ENCODE assay signal across 28 cellular contexts in genomic region chr2:178730049-178730448, GRCh38.
"Had no signal": no experiment of that assay in that cellular context is flagged by ENCODE, and none has a peak within 500 bp of the region (broad histone marks: within the 10 kb centered on the region; RNA-seq: fewer than 3 reads in every experiment).

No MANE protein-coding gene starts in this region.

- DNase-seq: activated B cell treated with CpG ODN at 0.5 μM for 24 hours; activated CD4-positive, alpha-beta T cell treated with anti-CD3 and anti-CD28 coated beads for 48 hours; activated CD4-positive, alpha-beta T cell treated with anti-CD3 and anti-CD28 coated beads, Interleukin-2, amount 50 U/mL, for 1 hour; activated CD4-positive, alpha-beta T cell treated with anti-CD3 and anti-CD28 coated beads, Interleukin-2, amount 50 U/mL, for 48 hours; activated CD8-positive, alpha-beta memory T cell treated with anti-CD3 and anti-CD28 coated beads, Interleukin-2, amount 50 U/mL, for 48 hours; activated CD8-positive, alpha-beta T cell treated with anti-CD3 and anti-CD28 coated beads, Interleukin-2, amount 10 ng/mL, durations not matched to agents 7 days and 5 days; activated gamma-delta T cell; activated naive CD4-positive, alpha-beta T cell; activated naive CD4-positive, alpha-beta T cell treated with anti-CD3 and anti-CD28 coated beads, Interleukin-2, amount 10 ng/mL, durations not matched to agents 7 days and 5 days; activated naive CD8-positive, alpha-beta T cell treated with anti-CD3 and anti-CD28 coated beads, Interleukin-2, amount 10 ng/mL, durations not matched to agents 7 days and 5 days; activated T-cell treated with anti-CD3 and anti-CD28 coated beads for 4 hours; activated T-cell treated with anti-CD3 and anti-CD28 coated beads, Interleukin-2, amount 50 U/mL, for 24 hours; activated T-cell treated with anti-CD3 and anti-CD28 coated beads, Interleukin-2, amount 50 U/mL, for 72 hours; brain microvascular endothelial cell; central memory CD4-positive, alpha-beta T cell; cerebellar nuclear complex; colonic mucosa; effector CD8-positive, alpha-beta T cell; esophagus squamous epithelium; foreskin melanocyte; head of caudate nucleus; T-helper 1 cell; T-helper 17 cell; T1000; WERI-Rb-1 had no signal

- H3K4me1 ChIP-seq: colonic mucosa, esophagus squamous epithelium had no signal

- ATAC-seq: activated CD4-positive, CD25-positive, alpha-beta regulatory T cell treated with anti-CD3 and anti-CD28 coated beads, Interleukin-2, amount 50 U/mL, for 24 hours; activated CD8-positive, alpha-beta T cell treated with anti-CD3 and anti-CD28 coated beads, Interleukin-2, amount 10 ng/mL, durations not matched to agents 7 days and 5 days; activated naive CD4-positive, alpha-beta T cell treated with anti-CD3 and anti-CD28 coated beads, Interleukin-2, amount 50 U/mL, for 72 hours; activated T-cell treated with anti-CD3 and anti-CD28 coated beads, Interleukin-2, amount 50 U/mL, for 72 hours; T-helper 17 cell had no signal

- H3K9me3 ChIP-seq: colonic mucosa, esophagus squamous epithelium had no signal

- H3K27ac ChIP-seq: brain microvascular endothelial cell, colonic mucosa, epithelial cell of prostate, esophagus squamous epithelium, WERI-Rb-1 had no signal

- H3K36me3 ChIP-seq: brain microvascular endothelial cell, colonic mucosa, esophagus squamous epithelium had no signal

- H3K27me3 ChIP-seq: brain microvascular endothelial cell, colonic mucosa, esophagus squamous epithelium had no signal

- H3K4me3 ChIP-seq: colonic mucosa, esophagus squamous epithelium had no signal
